ENCODE assay signal across 8 cellular contexts in the genomic region with DNA sequence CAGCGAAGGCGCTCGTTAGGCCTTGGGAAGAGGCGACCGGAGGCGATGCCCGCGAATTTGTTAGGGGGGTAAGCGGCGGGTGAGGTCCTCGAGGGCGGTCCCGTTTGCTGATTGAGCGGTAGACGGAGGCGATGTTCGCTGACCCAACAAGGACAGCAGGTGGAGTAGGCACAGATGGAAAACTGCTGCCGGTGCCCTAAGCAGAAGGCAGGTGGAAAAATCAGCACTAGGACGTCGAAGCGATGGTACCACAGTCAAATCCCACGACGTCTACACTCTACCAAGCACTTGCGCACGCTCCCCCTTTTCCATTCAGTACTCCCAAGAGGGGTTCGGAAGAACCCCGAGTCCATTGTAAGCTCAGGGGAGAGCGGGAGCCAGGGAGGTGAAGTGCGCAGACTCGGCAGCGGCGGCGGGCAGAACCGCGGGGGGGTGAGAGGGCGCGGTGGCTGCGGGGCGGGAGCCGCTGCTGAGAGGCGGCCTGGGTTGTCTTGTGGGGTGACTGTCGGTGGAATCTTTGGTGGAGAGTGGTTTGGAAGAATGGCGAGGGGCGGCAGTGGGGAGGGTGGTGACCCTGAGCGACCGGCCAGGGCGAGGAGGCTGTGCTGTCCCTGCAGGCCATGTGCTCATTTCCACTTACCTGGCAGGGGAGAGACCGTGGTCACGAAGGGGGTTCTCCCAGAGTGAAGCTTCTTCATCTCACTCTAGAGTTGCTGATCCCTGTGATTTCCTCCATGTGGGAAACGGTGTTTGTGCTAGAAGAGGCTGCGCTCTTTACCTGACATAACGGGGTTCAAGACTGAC. TPM values are rescaled to one million over a fixed set of nuclear protein-coding genes. Genes with fewer than 3 reads are reported as not detected.
DNase-seq lines count a peak whose midpoint lies in the region; ATAC-seq and TF ChIP-seq lines count a peak whose summit lies in the region.
"Not testable (repeated sequence)": the region's sequence is repeated elsewhere in the genome, so short reads cannot be mapped to it uniquely, and the experiment has no call there.

No MANE protein-coding gene starts in this region.

- H2AFZ ChIP-seq in PC-9, result not testable (repeated sequence)
- peak overlapping the region; percentile 48 for H2AFZ ChIP-seq in mammary epithelial cell (ENCODE audit: low read depth, low read length)

- WGBS in mammary epithelial cell (ENCODE audit: low coverage, missing lambda C conversion rate), result 15% methylated on average over 26 of the region's 52 CpGs
- 16 to 20% methylated on average over 37 to 42 of the region's 52 CpGs for WGBS in lung, 2 donors

- dilution Hi-C loops in mammary epithelial cell (cut with HindIII; ENCODE audit: low sequenced_read_pairs), result not testable (repeated sequence)

- H3K36me3 ChIP-seq in PC-9 (ENCODE audit: low read depth); mammary epithelial cell (ENCODE audit: insufficient read depth, low read length); lung (ENCODE audit: control insufficient read depth in 2 of 2, insufficient read depth in 2 of 2, low read length in 2 of 2): not testable (repeated sequence)

- H3K4me1 Mint-ChIP-seq in activated T-cell treated with anti-CD3 and anti-CD28 coated beads, Interleukin-2, amount 50 U/mL, for 24 hours (ENCODE audit: low read depth), result peaks cover 13% of the 10 kb centered on the region
- peaks cover 19% of the 10 kb centered on the region for H3K4me1 Mint-ChIP-seq in glutamatergic neuron (ENCODE audit: low read depth, unreplicated experiment)

- H3K27me3 ChIP-seq in PC-9 (ENCODE audit: insufficient read depth, low read depth); mammary epithelial cell (ENCODE audit: insufficient read depth, low read length); lung (ENCODE audit: control insufficient read depth, insufficient read depth): not testable (repeated sequence)

- H3K79me2 ChIP-seq in PC-9 (ENCODE audit: low read depth); mammary epithelial cell (ENCODE audit: insufficient read depth, low read length): not testable (repeated sequence)

- peak overlapping the region; percentile 40; the same call in 1 of the 2 replicates for H3K4me3 ChIP-seq in PC-9
- not testable (repeated sequence) for H3K4me3 ChIP-seq in mammary epithelial cell (replicated peaks in 1 of 3; ENCODE audit: insufficient read depth in 1 of 3, low read depth in 2 of 3, low read length in 3 of 3); lung

- H3K27ac Mint-ChIP-seq in activated T-cell treated with anti-CD3 and anti-CD28 coated beads, Interleukin-2, amount 50 U/mL, for 24 hours, result peak overlapping the region; percentile 29
- H3K27ac Mint-ChIP-seq in glutamatergic neuron (ENCODE audit: unreplicated experiment), result peak overlapping the region; percentile 53

- intact Hi-C loops in PC-9 (cut with micrococcal nuclease; ENCODE audit: unreplicated experiment); mammary epithelial cell (cut with micrococcal nuclease); sciatic nerve (cut with DNase I): not testable (repeated sequence)

- peaks cover 49% of the 10 kb centered on the region for H3K27me3 Mint-ChIP-seq in activated T-cell treated with anti-CD3 and anti-CD28 coated beads, Interleukin-2, amount 50 U/mL, for 24 hours
- H3K27me3 Mint-ChIP-seq in glutamatergic neuron (ENCODE audit: unreplicated experiment), result peaks cover 16% of the 10 kb centered on the region

- H4K20me1 ChIP-seq in PC-9 (ENCODE audit: insufficient read depth); mammary epithelial cell (ENCODE audit: insufficient read depth, low read length): not testable (repeated sequence)

- H3K9me2 ChIP-seq in PC-9 (ENCODE audit: insufficient read depth), result not testable (repeated sequence)

- not testable (repeated sequence) for H3K9me3 Mint-ChIP-seq in activated T-cell treated with anti-CD3 and anti-CD28 coated beads, Interleukin-2, amount 50 U/mL, for 24 hours
- peaks cover 13% of the 10 kb centered on the region for H3K9me3 Mint-ChIP-seq in glutamatergic neuron (ENCODE audit: unreplicated experiment)

- not testable (repeated sequence) for H3K36me3 Mint-ChIP-seq in activated T-cell treated with anti-CD3 and anti-CD28 coated beads, Interleukin-2, amount 50 U/mL, for 24 hours (ENCODE audit: low read depth); glutamatergic neuron (ENCODE audit: unreplicated experiment)

- peak overlapping the region; percentile 61; the same call in 1 of the 2 replicates for H3K4me2 ChIP-seq in PC-9
- H3K4me2 ChIP-seq in mammary epithelial cell (ENCODE audit: insufficient read depth, low read depth, low read length), result peak overlapping the region; percentile 47

- BruUV-seq in PC-9 (replicated peaks; lab: Mats Ljungman, UMichigan); mammary epithelial cell (replicated peaks; lab: Mats Ljungman, UMichigan): not testable (repeated sequence)

- CTCF ChIA-PET in PC-9 (lab: Charles Lee), result interaction anchor here (0.7 kb wide), 1 partner anchor 249 kb away, joined by 3 read pairs; no protein-coding TSS in a partner anchor
- CTCF ChIA-PET in mammary epithelial cell (lab: Charles Lee; ENCODE audit: low non-redundant PET), result not testable (repeated sequence)

- not testable (repeated sequence) for H3F3A ChIP-seq in PC-9 (ENCODE audit: insufficient read depth, low read depth)

- not testable (repeated sequence) for H3K9ac ChIP-seq in mammary epithelial cell (ENCODE audit: insufficient read depth, low read length)

- POLR2A ChIA-PET in PC-9 (lab: Charles Lee; ENCODE audit: unreplicated experiment), result not testable (repeated sequence)

- peak overlapping the region; percentile 68 for H3K4me3 Mint-ChIP-seq in activated T-cell treated with anti-CD3 and anti-CD28 coated beads, Interleukin-2, amount 50 U/mL, for 24 hours
- peak overlapping the region; percentile 90 for H3K4me3 Mint-ChIP-seq in glutamatergic neuron (ENCODE audit: unreplicated experiment)

- not testable (repeated sequence) for TF ChIP-seq CTCF in PC-9 (conservative IDR thresholded peaks at IDR 0.05); mammary epithelial cell (conservative IDR thresholded peaks at IDR 0.05 in 1 of 2, IDR thresholded peaks at IDR 0.05 in 1 of 2; ENCODE audit: extremely low read depth in 1 of 2, insufficient read depth in 1 of 2, low read depth in 1 of 2, low read length in 2 of 2); glutamatergic neuron (IDR thresholded peaks at IDR 0.05; ENCODE audit: partially characterized antibody, unreplicated experiment); lung (IDR thresholded peaks at IDR 0.05; ENCODE audit: control extremely low read depth, extremely low read depth)

- DNase-seq in DMS53 (lab: John Stamatoyannopoulos, UW), result peak; percentile 70
- DNase-seq in PC-9, result peak in 1 of 2 experiments; percentile 23
- DNase-seq in activated T-cell treated with anti-CD3 and anti-CD28 coated beads, Interleukin-2, amount 50 U/mL, for 24 hours, result peak; percentile 74
- DNase-seq in mammary epithelial cell, result not testable (repeated sequence)
- peak; percentile 76 for DNase-seq in glutamatergic neuron
- DNase-seq in lung (ENCODE audit: low spot score), result peak; percentile 63
- peak; percentile 70 for DNase-seq in sciatic nerve (ENCODE audit: low spot score)
- DNase-seq in substantia nigra (lab: John Stamatoyannopoulos, UW), result peak in 37 of 49 donors; percentile 10 to 83 (median 51)

- in situ Hi-C loops in mammary epithelial cell (cut with MboI; ENCODE audit: low sequenced_read_pairs in 2 of 2), result not testable (repeated sequence)

- not testable (repeated sequence) for H3K27ac ChIP-seq in PC-9; mammary epithelial cell (ENCODE audit: insufficient read depth, low read depth, low read length); lung (ENCODE audit: low read depth in 1 of 2, low read length in 1 of 2); substantia nigra (ENCODE audit: low read depth, low read length, poor library complexity, severe bottlenecking)

- not testable (repeated sequence) for H3K9me3 ChIP-seq in PC-9 (ENCODE audit: insufficient read depth, low read depth); mammary epithelial cell (replicated peaks; ENCODE audit: insufficient read depth, low read length); lung (ENCODE audit: control insufficient read depth in 2 of 2, insufficient read depth in 1 of 2, low read length in 1 of 2)

- not testable (repeated sequence) for ATAC-seq in lung (ENCODE audit: insufficient read depth, low FRiP score)
- peak; percentile 72 for ATAC-seq in sciatic nerve

- H3K4me1 ChIP-seq in PC-9 (replicated peaks; ENCODE audit: insufficient read depth); mammary epithelial cell (ENCODE audit: insufficient read depth, low read length); lung (ENCODE audit: control insufficient read depth in 2 of 2, insufficient read depth in 2 of 2, low read length in 2 of 2): not testable (repeated sequence)

RNA-seq across cellular contexts. Expression of gene RNU1-2, which starts 22.5 kb away (rescaled TPM):
- total RNA-seq in PC-9 (2021) (1,333 and 3,235 TPM in 2 replicates), mammary epithelial cell (1,000 to 10,000 TPM in 1 of 2 donors, under 1 TPM in 1; under 0.01 to 1,042 TPM), glutamatergic neuron (ENCODE audit: unreplicated experiment) (3,598 TPM), lung (1,000 to 10,000 TPM in 1 of 2 donors, under 1 TPM in 1; under 0.01 to 3,134 TPM), sciatic nerve (13,769 TPM)
- polyA plus RNA-seq in mammary epithelial cell (not detected), lung (not detected)
- under 0.01 TPM for polyA minus RNA-seq in mammary epithelial cell

RNA-seq across cellular contexts. Expression of gene CROCC, which starts 48.5 kb away (rescaled TPM):
- total RNA-seq in PC-9 (2021) (18.4 and 18.9 TPM in 2 replicates), mammary epithelial cell (10 to 100 TPM in 1 of 2 donors, 1 to 10 TPM in 1; 7.2 to 16.4 TPM), glutamatergic neuron (ENCODE audit: unreplicated experiment) (50.9 TPM), lung (10 to 100 TPM; 31.5 to 42.2 TPM), sciatic nerve (35.7 TPM)
- polyA plus RNA-seq in mammary epithelial cell (4.6 TPM), lung (10 to 100 TPM; 14.9 to 25.4 TPM)
- polyA minus RNA-seq in mammary epithelial cell, result 0.83 TPM
